Comparison of ENCODE assay signal across 26 cellular contexts in the genomic region with DNA sequence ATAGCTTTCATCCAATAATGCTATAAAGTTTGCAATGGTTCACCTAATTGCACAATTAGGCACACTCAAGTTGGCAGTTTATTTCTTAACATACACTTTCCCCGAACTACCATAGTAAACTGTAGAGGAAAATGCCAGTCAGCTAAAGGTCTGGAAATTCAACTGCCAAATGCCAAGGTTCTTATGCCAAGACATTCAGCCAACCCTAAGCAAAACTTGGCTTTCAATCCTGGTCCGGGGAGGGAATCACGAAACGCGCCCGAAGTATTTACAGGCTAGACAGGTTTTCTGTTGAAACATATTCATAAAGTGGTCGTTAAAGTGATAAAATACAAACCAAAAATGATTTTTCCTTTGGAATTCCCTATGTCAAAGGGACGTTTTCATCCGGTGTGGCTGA.
"Had no signal": no experiment of that assay in that cellular context is flagged by ENCODE, and none has a peak within 500 bp of the region (broad histone marks: within the 10 kb centered on the region; RNA-seq: fewer than 3 reads in every experiment).

No MANE protein-coding gene starts in this region.

- FAIRE-seq: endothelial cell of umbilical vein, islet of Langerhans had no signal

- H3K36me3 ChIP-seq: ascending aorta, left ventricle myocardium inferior, neutrophil, ovary, spleen, suprapubic skin, tibial artery, upper lobe of right lung had no signal

- H3K4me1 ChIP-seq: ascending aorta, left ventricle myocardium inferior, psoas muscle, spleen, upper lobe of right lung had no signal

- H3K4me3 ChIP-seq: ascending aorta, left ventricle myocardium inferior, ovary, psoas muscle, spleen, suprapubic skin, tibial artery, upper lobe of right lung had no signal

- H3K27me3 ChIP-seq: ascending aorta, neutrophil, ovary, spleen, suprapubic skin, tibial artery, upper lobe of right lung had no signal

- H3K9me3 ChIP-seq: ascending aorta, neutrophil, ovary, psoas muscle, suprapubic skin, upper lobe of right lung had no signal

- H3K27ac ChIP-seq: ascending aorta, left ventricle myocardium inferior, neutrophil, ovary, psoas muscle, spleen, suprapubic skin, tibial artery, upper lobe of right lung had no signal

- ATAC-seq: psoas muscle, T-helper 17 cell, upper lobe of right lung had no signal

- DNase-seq: activated CD4-positive, alpha-beta memory T cell treated with anti-CD3 and anti-CD28 coated beads, Interleukin-2, amount 10 ng/mL, durations not matched to agents 7 days and 5 days; activated CD4-positive, alpha-beta T cell treated with anti-CD3 and anti-CD28 coated beads for 1 hour; activated CD4-positive, alpha-beta T cell treated with anti-CD3 and anti-CD28 coated beads, Interleukin-2, amount 10 ng/mL, durations not matched to agents 7 days and 5 days; activated CD8-positive, alpha-beta memory T cell treated with anti-CD3 and anti-CD28 coated beads, Interleukin-2, amount 50 U/mL, for 48 hours; activated gamma-delta T cell; activated naive CD4-positive, alpha-beta T cell treated with anti-CD3 and anti-CD28 coated beads, Interleukin-2, amount 10 ng/mL, durations not matched to agents 7 days and 5 days; activated naive CD8-positive, alpha-beta T cell treated with anti-CD3 and anti-CD28 coated beads, Interleukin-2, amount 10 ng/mL, durations not matched to agents 7 days and 5 days; activated T-cell treated with anti-CD3 and anti-CD28 coated beads, Interleukin-2, amount 50 U/mL, for 24 hours; central memory CD4-positive, alpha-beta T cell; foreskin fibroblast; left ventricle myocardium inferior; naive B cell; nephron progenitor cell; ovary; psoas muscle; spleen; stimulated activated naive CD4-positive, alpha-beta T cell; T-helper 17 cell; T1000; tibial artery; upper lobe of right lung had no signal
